In genomic region chr4:53005808-53006207, GRCh38 we compare ENCODE assay signal across 18 cellular contexts.
"Had no signal": no experiment of that assay in that cellular context is flagged by ENCODE, and none has a peak within 500 bp of the region (broad histone marks: within the 10 kb centered on the region; RNA-seq: fewer than 3 reads in every experiment).

No MANE protein-coding gene starts in this region.

- H3K4me3 ChIP-seq: dorsolateral prefrontal cortex, tibial nerve, uterus had no signal

- H3K27ac ChIP-seq: dorsolateral prefrontal cortex, epithelial cell of prostate, tibial nerve, uterus had no signal

- H3K27me3 ChIP-seq: dorsolateral prefrontal cortex, tibial nerve, uterus had no signal

- H3K4me1 ChIP-seq: uterus had no signal

- ATAC-seq: activated CD8-positive, alpha-beta memory T cell treated with anti-CD3 and anti-CD28 coated beads, Interleukin-2, amount 10 ng/mL, durations not matched to agents 7 days and 5 days; natural killer cell treated with Interleukin-12 subunit alpha and Interleukin-12 subunit beta and Interleukin-15 and Interleukin-18, amount 100 ng/mL, for 72 hours; T-cell had no signal

- H3K9me3 ChIP-seq: tibial nerve, uterus had no signal

- H3K36me3 ChIP-seq: tibial nerve, uterus had no signal

- DNase-seq: activated CD4-positive, alpha-beta memory T cell treated with anti-CD3 and anti-CD28 coated beads, Interleukin-2, amount 10 ng/mL, durations not matched to agents 7 days and 5 days; activated CD4-positive, alpha-beta T cell treated with anti-CD3 and anti-CD28 coated beads for 48 hours; activated CD4-positive, CD25-positive, alpha-beta regulatory T cell; activated CD8-positive, alpha-beta memory T cell treated with anti-CD3 and anti-CD28 coated beads, Interleukin-2, amount 10 ng/mL, durations not matched to agents 7 days and 5 days; activated naive CD8-positive, alpha-beta T cell treated with anti-CD3 and anti-CD28 coated beads for 36 hours; amniotic stem cell; caudate nucleus; dorsolateral prefrontal cortex; foreskin fibroblast; glutamatergic neuron; kidney glomerular epithelial cell; posterior cingulate gyrus; stimulated activated CD4-positive, alpha-beta T cell treated with anti-CD3 and anti-CD28 coated beads, Interleukin-2, amount 100 ng/mL, for 24 hours; T-cell; uterus had no signal
